9 cellular contexts compared by ENCODE assay signal in the genomic region with DNA sequence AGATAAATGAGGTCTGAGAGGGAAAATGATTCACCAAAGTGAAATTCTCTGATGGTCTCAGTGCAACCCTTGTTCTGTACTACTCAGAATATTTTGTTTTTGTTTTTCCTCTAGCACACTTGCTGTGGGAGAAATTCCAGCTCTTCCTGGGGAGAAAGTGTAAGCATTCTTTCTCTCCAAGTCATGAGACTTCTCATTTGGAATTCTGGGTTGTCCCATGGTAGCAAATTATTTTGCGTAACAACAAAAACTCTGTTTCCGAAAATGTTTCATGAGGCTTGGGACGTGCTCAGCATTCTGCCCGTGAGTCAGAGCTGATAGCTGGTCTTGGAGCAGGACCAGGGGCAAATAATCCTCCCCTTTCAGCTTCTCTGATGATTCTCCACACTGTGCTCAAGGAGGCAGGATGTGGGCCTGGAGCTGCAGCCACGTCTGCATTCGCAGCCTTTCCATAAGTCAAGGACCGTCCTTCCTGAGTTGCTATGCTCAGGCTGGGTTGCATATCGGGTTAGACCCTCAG.
DNase-seq lines count a peak whose midpoint lies in the region; ATAC-seq and TF ChIP-seq lines count a peak whose summit lies in the region.
"Had no signal": no experiment of that assay in that cellular context is flagged by ENCODE, and none has a peak within 500 bp of the region (broad histone marks: within the 10 kb centered on the region; RNA-seq: fewer than 3 reads in every experiment).

No MANE protein-coding gene starts in this region.

- H3K4me3 ChIP-seq in Peyer's patch (no peak overlapping the region), esophagus (ENCODE audit: low read depth in 1 of 2, low read length in 2 of 2) (no peak overlapping the region), mesendoderm (ENCODE audit: low read length) (no peak overlapping the region), neural progenitor cell (no peak overlapping the region)

- no peak for DNase-seq in Peyer's patch
- peak; percentile 36 for DNase-seq in middle frontal gyrus (ENCODE audit: extremely low spot score, low spot score)
- peak; percentile 62 for DNase-seq in ureter (ENCODE audit: low spot score)
- DNase-seq in activated T-cell treated with anti-CD3 and anti-CD28 coated beads, Interleukin-2, amount 50 U/mL, for 72 hours = no peak
- no peak for DNase-seq in mesendoderm
- DNase-seq in NCI-H526 (lab: John Stamatoyannopoulos, UW) = no peak
- no peak for DNase-seq in neural progenitor cell (ENCODE audit: low spot score)
- DNase-seq: activated T-cell treated with anti-CD3 and anti-CD28 coated beads, Interleukin-2, amount 50 U/mL, for 1 hour had no signal

- no peak overlapping the region for H3K4ac ChIP-seq in mesendoderm (ENCODE audit: low read depth, low read length)

- H3K18ac ChIP-seq in mesendoderm (ENCODE audit: low read length) = no peak overlapping the region

- H3K9ac ChIP-seq in mesendoderm (ENCODE audit: low read length) (no peak overlapping the region), neural progenitor cell (no peak overlapping the region)

- H3K23ac ChIP-seq in mesendoderm (ENCODE audit: low read length) = no peak overlapping the region

- no peaks in the 10 kb centered on the region for H3K4me1 Mint-ChIP-seq in activated T-cell treated with anti-CD3 and anti-CD28 coated beads, Interleukin-2, amount 50 U/mL, for 72 hours (ENCODE audit: low read depth)
- H3K4me1 Mint-ChIP-seq in neural progenitor cell = peaks cover 5% of the 10 kb centered on the region

- no peak overlapping the region for H3K56ac ChIP-seq in mesendoderm (ENCODE audit: low read length)

- H4K8ac ChIP-seq in mesendoderm (ENCODE audit: low read depth, low read length) = no peak overlapping the region

- H2AK5ac ChIP-seq in mesendoderm (ENCODE audit: low read length) = no peak overlapping the region

- peaks cover 2% of the 10 kb centered on the region for H3K79me1 ChIP-seq in mesendoderm (ENCODE audit: low read length)

- H3F3A ChIP-seq in neural progenitor cell (ENCODE audit: low read depth) = peaks cover 9% of the 10 kb centered on the region

- TF ChIP-seq CTCF in Peyer's patch (IDR thresholded peaks at IDR 0.05) (no peak), neural progenitor cell (IDR thresholded peaks at IDR 0.05) (no peak)

- H3K27ac ChIP-seq in Peyer's patch = peak overlapping the region; percentile 23 to 69 (median 34)
- H3K27ac ChIP-seq in esophagus (ENCODE audit: low read depth in 2 of 2, low read length in 1 of 2) = peak overlapping the region; percentile 59 to 75
- H3K27ac ChIP-seq in mesendoderm (ENCODE audit: low read depth, low read length) = no peak overlapping the region
- H3K27ac ChIP-seq in neural progenitor cell = no peak overlapping the region

- H4K20me1 ChIP-seq in neural progenitor cell (ENCODE audit: low read depth) = peaks cover 13% of the 10 kb centered on the region

- no peak overlapping the region for H2BK120ac ChIP-seq in mesendoderm (ENCODE audit: low read depth, low read length)

- ATAC-seq in activated T-cell treated with anti-CD3 and anti-CD28 coated beads, Interleukin-2, amount 50 U/mL, for 72 hours (replicated peaks in 1 of 2) = no peak

- H3K79me2 ChIP-seq in mesendoderm (ENCODE audit: control insufficient read depth, insufficient read depth, low read length) (no peaks in the 10 kb centered on the region), neural progenitor cell (ENCODE audit: low read depth) (peaks cover 7% of the 10 kb centered on the region)

- no peak overlapping the region for H2AFZ ChIP-seq in neural progenitor cell (replicated peaks)

- no peaks in the 10 kb centered on the region for H3K9me3 Mint-ChIP-seq in activated T-cell treated with anti-CD3 and anti-CD28 coated beads, Interleukin-2, amount 50 U/mL, for 72 hours
- H3K9me3 Mint-ChIP-seq in neural progenitor cell = no peaks in the 10 kb centered on the region

- peaks cover 0 to 10% (median 0%) of the 10 kb centered on the region in 4 donors for H3K4me1 ChIP-seq in Peyer's patch
- H3K4me1 ChIP-seq in esophagus (ENCODE audit: control insufficient read depth in 2 of 2, insufficient read depth in 2 of 2, low read length in 1 of 2) = peaks cover 5 to 15% of the 10 kb centered on the region in 2 donors
- H3K4me1 ChIP-seq in mesendoderm (ENCODE audit: control insufficient read depth, low read depth, low read length) = no peaks in the 10 kb centered on the region
- no peaks in the 10 kb centered on the region for H3K4me1 ChIP-seq in neural progenitor cell

- H2BK5ac ChIP-seq in mesendoderm (ENCODE audit: low read length) = no peak overlapping the region

- H3K27me3 ChIP-seq in Peyer's patch (no peaks in the 10 kb centered on the region), esophagus (ENCODE audit: control insufficient read depth in 1 of 2, insufficient read depth in 2 of 2, low read length in 2 of 2) (no peaks in the 10 kb centered on the region), mesendoderm (ENCODE audit: insufficient read depth, low read length, poor library complexity) (no peaks in the 10 kb centered on the region), neural progenitor cell (no peaks in the 10 kb centered on the region)

- peaks cover under 1% of the 10 kb centered on the region for H3K27me3 Mint-ChIP-seq in activated T-cell treated with anti-CD3 and anti-CD28 coated beads, Interleukin-2, amount 50 U/mL, for 72 hours (ENCODE audit: low read depth)
- H3K27me3 Mint-ChIP-seq in neural progenitor cell (ENCODE audit: insufficient read depth, low read depth) = peaks cover 18% of the 10 kb centered on the region

- no peak for TF ChIP-seq POLR2A in Peyer's patch (IDR thresholded peaks at IDR 0.05)

- 52 to 71% methylated on average over 8 of the region's 8 CpGs for WGBS in esophagus, 2 donors
- WGBS in mesendoderm (ENCODE audit: extremely low coverage, insufficient coverage, low lambda C conversion rate) = no CpG with 5 or more reads among the region's 8 CpGs

- H3K36me3 Mint-ChIP-seq in activated T-cell treated with anti-CD3 and anti-CD28 coated beads, Interleukin-2, amount 50 U/mL, for 72 hours (ENCODE audit: insufficient read depth in 2 of 2) = no peaks in the 10 kb centered on the region
- H3K36me3 Mint-ChIP-seq in neural progenitor cell = peaks cover 40% of the 10 kb centered on the region

- no peak overlapping the region for H3K27ac Mint-ChIP-seq in activated T-cell treated with anti-CD3 and anti-CD28 coated beads, Interleukin-2, amount 50 U/mL, for 72 hours
- no peak overlapping the region for H3K27ac Mint-ChIP-seq in neural progenitor cell

- H3K4me2 ChIP-seq in mesendoderm (ENCODE audit: low read length) (no peak overlapping the region), neural progenitor cell (no peak overlapping the region)

- no peak overlapping the region for H2BK15ac ChIP-seq in mesendoderm (replicated peaks; ENCODE audit: low read depth)

- H4K5ac ChIP-seq in mesendoderm (ENCODE audit: low read length) = no peak overlapping the region

- peaks cover 0 to 29% (median 0%) of the 10 kb centered on the region in 3 donors for H3K36me3 ChIP-seq in Peyer's patch
- H3K36me3 ChIP-seq in esophagus (ENCODE audit: control insufficient read depth in 2 of 2, insufficient read depth in 2 of 2, low read length in 1 of 2) = no peaks in the 10 kb centered on the region
- H3K36me3 ChIP-seq in mesendoderm (ENCODE audit: control insufficient read depth, insufficient read depth, low read length) = peaks cover 17% of the 10 kb centered on the region
- no peaks in the 10 kb centered on the region for H3K36me3 ChIP-seq in neural progenitor cell

- H3K9me3 ChIP-seq in Peyer's patch (no peaks in the 10 kb centered on the region), esophagus (ENCODE audit: control insufficient read depth in 2 of 2, insufficient read depth in 1 of 2, low read depth in 1 of 2, low read length in 1 of 2) (no peaks in the 10 kb centered on the region), neural progenitor cell (ENCODE audit: low read depth) (no peaks in the 10 kb centered on the region)

- H3K4me3 Mint-ChIP-seq in activated T-cell treated with anti-CD3 and anti-CD28 coated beads, Interleukin-2, amount 50 U/mL, for 72 hours = no peak overlapping the region
- no peak overlapping the region for H3K4me3 Mint-ChIP-seq in neural progenitor cell

Comparison
In these comparisons a context has a peak if more than half of its experiments do, and no peak if none do; other contexts are left out.
1. DNase-seq: peak in middle frontal gyrus (single experiment) and ureter (single experiment); none in Peyer's patch (0 of 3), activated T-cell treated with anti-CD3 and anti-CD28 coated beads, Interleukin-2, amount 50 U/mL, for 72 hours (0 of 2), mesendoderm (single experiment), NCI-H526 (0 of 2) and neural progenitor cell (single experiment).
2. H3K27ac ChIP-seq: peak in Peyer's patch (4 of 4) and esophagus (2 of 2); none in mesendoderm (single experiment) and neural progenitor cell (single experiment).